In genomic region chr9:127884427-127884911, GRCh38 we compare ENCODE assay signal across 1 cellular context.
A peak's percentile ranks its signal among the peaks of the same experiment; 100 is the strongest.
TF ChIP-seq lines count a peak whose summit lies in the region.

No MANE protein-coding gene starts in this region.

TF ChIP-seq in HEK293, 187 proteins besides CTCF, POLR2A, EP300 and RAD21 (continued from another document):
- TF ChIP-seq PRDM4 (tag by site-specific recombination; IDR thresholded peaks at IDR 0.05): no peak
- TF ChIP-seq PATZ1 (tag by site-specific recombination; IDR thresholded peaks at IDR 0.05): peak; percentile 5; the same call in 1 of the 2 replicates
- 0 out of 2 replicates have a peak, but pooled peaks have one; percentile 11 for TF ChIP-seq ZNF600 (tag by site-specific recombination; IDR thresholded peaks at IDR 0.05)
- peak; percentile 11; the same call in 1 of the 2 replicates for TF ChIP-seq ZNF76 (tag by site-specific recombination; IDR thresholded peaks at IDR 0.05; ENCODE audit: borderline replicate concordance, low read depth)
- TF ChIP-seq ZNF223 (tag by site-specific recombination; IDR thresholded peaks at IDR 0.05): no peak
- TF ChIP-seq ZNF366 (tag by site-specific recombination; conservative IDR thresholded peaks at IDR 0.05): no peak
